Comparison of ENCODE assay signal across 8 cellular contexts in genomic region chr6:26401987-26402658, GRCh38. TPM values are rescaled to one million over a fixed set of nuclear protein-coding genes. Genes with fewer than 3 reads are reported as not detected.
DNase-seq lines count a peak whose midpoint lies in the region; ATAC-seq and TF ChIP-seq lines count a peak whose summit lies in the region.

BTN3A1 (plus strand) TSS chr6:26402275; CDS start chr6:26405564, 3,289 bp downstream.

- H3K36me3 Mint-ChIP-seq in stimulated activated effector memory CD8-positive, alpha-beta T cell treated with anti-CD3 and anti-CD28 coated beads, Interleukin-12 subunit alpha, Interleukin-12 subunit beta, amount 100 ng/mL, for 72 hours = peaks cover 21% of the 10 kb centered on the region

- no peaks in the 10 kb centered on the region for H3K9me2 ChIP-seq in PC-9 (ENCODE audit: insufficient read depth)

- peak within 1 kb of the TSS; percentile 72 for H3K9ac ChIP-seq in HUES64 (ENCODE audit: low read depth, low read length)

- no peaks in the 10 kb centered on the region for H3K27me3 ChIP-seq in HUES64 (ENCODE audit: insufficient read depth, low read length)
- H3K27me3 ChIP-seq in PC-9 (ENCODE audit: insufficient read depth, low read depth) = no peaks in the 10 kb centered on the region
- H3K27me3 ChIP-seq in esophagus muscularis mucosa = no peaks in the 10 kb centered on the region
- no peaks in the 10 kb centered on the region for H3K27me3 ChIP-seq in muscle layer of duodenum (ENCODE audit: low read depth, low read length)

- TF ChIP-seq POLR2A in esophagus muscularis mucosa (IDR thresholded peaks at IDR 0.05; ENCODE audit: low read depth) = no peak

- 13% methylated on average over 7 of the region's 9 CpGs for WGBS in HUES64
- under 1% methylated on average over 9 of the region's 9 CpGs for WGBS in esophagus muscularis mucosa

- H3K36me3 ChIP-seq in HUES64 (ENCODE audit: insufficient read depth, low read length) (no peaks in the 10 kb centered on the region), PC-9 (ENCODE audit: low read depth) (no peaks in the 10 kb centered on the region), esophagus muscularis mucosa (peaks cover 0 to 9% (median 7%) of the 10 kb centered on the region in 4 donors), muscle layer of duodenum (ENCODE audit: control insufficient read depth in 1 of 2, insufficient read depth in 2 of 2, low read length in 2 of 2) (peaks cover 4 to 6% of the 10 kb centered on the region in 2 donors)

- DNase-seq in DMS114 treated with DMSO at 0.1 percent for 48 hours (lab: John Stamatoyannopoulos, UW; ENCODE audit: unreplicated experiment) (peak; percentile 92), PC-9 (peak; percentile 69 to 73), esophagus muscularis mucosa (ENCODE audit: extremely low spot score) (peak; percentile 93)
- DNase-seq in activated T-cell treated with anti-CD3 and anti-CD28 coated beads, Interleukin-2, amount 50 U/mL, for 48 hours = peak; percentile 78 to 79
- DNase-seq in stimulated activated effector memory CD8-positive, alpha-beta T cell treated with anti-CD3 and anti-CD28 coated beads, Interleukin-12 subunit alpha, Interleukin-12 subunit beta, amount 100 ng/mL, for 72 hours (ENCODE audit: low spot score in 2 of 2) = peak; percentile 59 to 86

- H3K4me2 ChIP-seq in PC-9 = peak within 1 kb of the TSS; percentile 88

- H3K4me3 Mint-ChIP-seq in stimulated activated effector memory CD8-positive, alpha-beta T cell treated with anti-CD3 and anti-CD28 coated beads, Interleukin-12 subunit alpha, Interleukin-12 subunit beta, amount 100 ng/mL, for 72 hours = peak within 1 kb of the TSS; percentile 88

- no peaks in the 10 kb centered on the region for H3K9me3 ChIP-seq in HUES64 (ENCODE audit: insufficient read depth, low read depth, low read length)
- no peaks in the 10 kb centered on the region for H3K9me3 ChIP-seq in PC-9 (ENCODE audit: insufficient read depth, low read depth)
- H3K9me3 ChIP-seq in esophagus muscularis mucosa = no peaks in the 10 kb centered on the region
- H3K9me3 ChIP-seq in muscle layer of duodenum (ENCODE audit: control insufficient read depth in 1 of 2, low read length in 2 of 2) = no peaks in the 10 kb centered on the region

- intact Hi-C loops in PC-9 (cut with micrococcal nuclease; ENCODE audit: unreplicated experiment) = loop anchor here (1.0 to 5.0 kb wide), 2 partner anchors 35 to 37 kb away; partner anchors contain the start of gene BTN3A2
- intact Hi-C loops in esophagus muscularis mucosa (cut with DNase I) = no loop called here

- H3K4me1 ChIP-seq in HUES64 (ENCODE audit: insufficient read depth, low read length) (peaks cover 4% of the 10 kb centered on the region), PC-9 (replicated peaks; ENCODE audit: insufficient read depth) (peaks cover 14% of the 10 kb centered on the region), esophagus muscularis mucosa (peaks cover 14 to 31% (median 22%) of the 10 kb centered on the region in 4 donors), muscle layer of duodenum (ENCODE audit: control insufficient read depth in 1 of 2, insufficient read depth in 2 of 2, low read length in 2 of 2) (peaks cover 0 to 14% of the 10 kb centered on the region in 2 donors)

- no peak for TF ChIP-seq EP300 in esophagus muscularis mucosa (IDR thresholded peaks at IDR 0.05)

- TF ChIP-seq CTCF in PC-9 (conservative IDR thresholded peaks at IDR 0.05) (no peak), esophagus muscularis mucosa (IDR thresholded peaks at IDR 0.05) (no peak)

- H3K4me3 ChIP-seq in HUES64 (ENCODE audit: low read length) (peak within 1 kb of the TSS; percentile 66), PC-9 (peak within 1 kb of the TSS; percentile 72), esophagus muscularis mucosa (peak within 1 kb of the TSS; percentile 61 to 72 (median 64)), muscle layer of duodenum (ENCODE audit: low read depth in 1 of 2, low read length in 2 of 2) (peak within 1 kb of the TSS; percentile 86 to 87)

- no peaks in the 10 kb centered on the region for H3K79me2 ChIP-seq in PC-9 (ENCODE audit: low read depth)

- no peaks in the 10 kb centered on the region for H3K9me3 Mint-ChIP-seq in stimulated activated effector memory CD8-positive, alpha-beta T cell treated with anti-CD3 and anti-CD28 coated beads, Interleukin-12 subunit alpha, Interleukin-12 subunit beta, amount 100 ng/mL, for 72 hours

- POLR2A ChIA-PET in PC-9 (lab: Charles Lee; ENCODE audit: unreplicated experiment) = no interaction called here

- no TSS peak for BruUV-seq in PC-9 (replicated peaks; lab: Mats Ljungman, UMichigan)

- no peaks in the 10 kb centered on the region for H4K20me1 ChIP-seq in PC-9 (ENCODE audit: insufficient read depth)

- peaks cover 70% of the 10 kb centered on the region for H3K4me1 Mint-ChIP-seq in stimulated activated effector memory CD8-positive, alpha-beta T cell treated with anti-CD3 and anti-CD28 coated beads, Interleukin-12 subunit alpha, Interleukin-12 subunit beta, amount 100 ng/mL, for 72 hours

- peak within 1 kb of the TSS; percentile 86 for H2AFZ ChIP-seq in PC-9

- CTCF ChIA-PET in PC-9 (lab: Charles Lee) = no interaction called here

- peaks cover 5% of the 10 kb centered on the region; the same call in 1 of the 2 replicates for H3F3A ChIP-seq in PC-9 (ENCODE audit: insufficient read depth, low read depth)

- peak within 1 kb of the TSS; percentile 96 for H3K27ac Mint-ChIP-seq in stimulated activated effector memory CD8-positive, alpha-beta T cell treated with anti-CD3 and anti-CD28 coated beads, Interleukin-12 subunit alpha, Interleukin-12 subunit beta, amount 100 ng/mL, for 72 hours

- H3K27ac ChIP-seq in HUES64 (ENCODE audit: low read depth, low read length) (no peak within 1 kb of the TSS), PC-9 (peak within 1 kb of the TSS; percentile 67), esophagus muscularis mucosa (replicated peaks in 1 of 4) (peak within 1 kb of the TSS; percentile 80 to 85 (median 82)), muscle layer of duodenum (ENCODE audit: low read length) (peak within 1 kb of the TSS; percentile 95)

- peak; percentile 89 for ATAC-seq in GM21447 (IDR thresholded peaks at IDR 0.05; ENCODE audit: unreplicated experiment)
- peak; percentile 97 for ATAC-seq in stimulated activated effector memory CD8-positive, alpha-beta T cell treated with anti-CD3 and anti-CD28 coated beads, Interleukin-12 subunit alpha, Interleukin-12 subunit beta, amount 100 ng/mL, for 72 hours

RNA-seq across cellular contexts. Expression of gene BTN3A1, which starts in this region (rescaled TPM):
- 1.5 TPM for polyA plus RNA-seq in HUES64 (2013, experiment 1 of 2)
- polyA plus RNA-seq in HUES64 (2013, experiment 2 of 2) = 3.6 TPM
- total RNA-seq in PC-9 (2021) (28.3 and 30.4 TPM in 2 replicates), esophagus muscularis mucosa (10 to 100 TPM in 1 of 4 donors, 1 to 10 TPM in 3; 5.3 to 12.9 (median 6.9) TPM)
